28 cellular contexts compared by ENCODE assay signal in genomic region chr21:44508426-44508710, GRCh38. TPM values are rescaled to one million over a fixed set of nuclear protein-coding genes. Genes with fewer than 3 reads are reported as not detected.
A peak's percentile ranks its signal among the peaks of the same experiment; 100 is the strongest.
DNase-seq lines count a peak whose midpoint lies in the region; ATAC-seq, FAIRE-seq and TF ChIP-seq lines count a peak whose summit lies in the region.
"Had no signal": no experiment of that assay in that cellular context is flagged by ENCODE, and none has a peak within 500 bp of the region (broad histone marks: within the 10 kb centered on the region; RNA-seq: fewer than 3 reads in every experiment).

No MANE protein-coding gene starts in this region.

- H4K5ac ChIP-seq in IMR-90 (ENCODE audit: low read depth, low read length), result no peak overlapping the region

- no peak for TF ChIP-seq POLR2A in IMR-90 (IDR thresholded peaks at IDR 0.05; ENCODE audit: low read depth, low read length)
- no peak for TF ChIP-seq POLR2A in H54 (IDR thresholded peaks at IDR 0.05; ENCODE audit: low read depth, low read length)

- POLR2A ChIA-PET in IMR-90 (lab: Charles Lee; ENCODE audit: unreplicated experiment), result no interaction called here

- H3K23ac ChIP-seq in IMR-90 (ENCODE audit: low read depth, low read length), result no peak overlapping the region
- no peak overlapping the region for H3K23ac ChIP-seq in neuronal stem cell (ENCODE audit: low read depth, low read length, poor library complexity)

- no peak overlapping the region for H3K9ac ChIP-seq in IMR-90 (ENCODE audit: low read depth, low read length)
- no peak overlapping the region for H3K9ac ChIP-seq in neuronal stem cell (ENCODE audit: low read depth, low read length, poor library complexity)
- H3K9ac ChIP-seq: BLaER1 had no signal

- no peak overlapping the region for H2BK5ac ChIP-seq in IMR-90 (ENCODE audit: low read depth, low read length, poor library complexity, severe bottlenecking)
- H2BK5ac ChIP-seq in neuronal stem cell (ENCODE audit: low read length), result no peak overlapping the region

- peak overlapping the region; percentile 51 for H2AFZ ChIP-seq in IMR-90 (replicated peaks; ENCODE audit: low read length, poor library complexity)
- no peak overlapping the region for H2AFZ ChIP-seq in neuronal stem cell (ENCODE audit: low read length)

- no peak for FAIRE-seq in H54 (lab: Jason Lieb, UNC)
- FAIRE-seq: A204.1, G401.6, GM12891, GM19239 had no signal

- H3K27me3 ChIP-seq in right atrium auricular region (no peaks in the 10 kb centered on the region), IMR-90 (ENCODE audit: control insufficient read depth, insufficient read depth, low read length) (peaks cover 23% of the 10 kb centered on the region), neuronal stem cell (ENCODE audit: control insufficient read depth in 3 of 3, insufficient read depth in 3 of 3, low read depth in 1 of 3, low read length in 3 of 3) (no peaks in the 10 kb centered on the region), MG63 (no peaks in the 10 kb centered on the region)
- H3K27me3 ChIP-seq: BLaER1 had no signal

- no peak overlapping the region for H2AK9ac ChIP-seq in IMR-90 (replicated peaks; ENCODE audit: low read depth, low read length, poor library complexity)

- no peak overlapping the region for H4K91ac ChIP-seq in IMR-90 (ENCODE audit: insufficient read depth, low read depth, low read length)
- no peak overlapping the region for H4K91ac ChIP-seq in neuronal stem cell (ENCODE audit: low read depth, low read length, poor library complexity)

- ATAC-seq in left ventricle myocardium superior, result no peak
- no peak for ATAC-seq in IMR-90 (ENCODE audit: low read depth)
- ATAC-seq in left lobe of liver, result peak; percentile 29

- H3K79me1 ChIP-seq in IMR-90 (ENCODE audit: low read depth in 1 of 2, low read length in 2 of 2) (no peaks in the 10 kb centered on the region), neuronal stem cell (ENCODE audit: low read depth, low read length) (peaks cover 6% of the 10 kb centered on the region)

- CTCF ChIA-PET in IMR-90 (lab: Yijun Ruan, JAX), result no interaction called here

- no peaks in the 10 kb centered on the region for H4K20me1 ChIP-seq in IMR-90 (ENCODE audit: insufficient read depth, low read length)
- H4K20me1 ChIP-seq: BLaER1 had no signal

- TF ChIP-seq CTCF in right atrium auricular region (IDR thresholded peaks at IDR 0.05), result no peak
- no peak for TF ChIP-seq CTCF in IMR-90 (conservative IDR thresholded peaks at IDR 0.05; ENCODE audit: low read depth, low read length)

- H3K18ac ChIP-seq in IMR-90 (ENCODE audit: low read depth, low read length), result no peak overlapping the region
- H3K18ac ChIP-seq in neuronal stem cell (ENCODE audit: low read length), result peak overlapping the region; percentile 28

- no peak overlapping the region for H2BK20ac ChIP-seq in IMR-90 (ENCODE audit: low read depth, low read length)

- dilution Hi-C loops in IMR-90 (cut with HindIII; ENCODE audit: low sequenced_read_pairs, unreplicated experiment), result no loop called here

- H3K9me3 ChIP-seq in right atrium auricular region (no peaks in the 10 kb centered on the region), IMR-90 (ENCODE audit: control insufficient read depth, insufficient read depth, low read length) (no peaks in the 10 kb centered on the region), neuronal stem cell (replicated peaks in 1 of 2; ENCODE audit: control insufficient read depth in 2 of 2, insufficient read depth in 1 of 2, low read depth in 1 of 2, low read length in 2 of 2) (peaks cover 0 to 3% of the 10 kb centered on the region in 2 donors), MG63 (no peaks in the 10 kb centered on the region)
- H3K9me3 ChIP-seq: BE2C, BLaER1 had no signal

- H3K36me3 ChIP-seq in right atrium auricular region (no peaks in the 10 kb centered on the region), IMR-90 (ENCODE audit: control insufficient read depth, insufficient read depth, low read length) (no peaks in the 10 kb centered on the region), neuronal stem cell (replicated peaks in 1 of 2; ENCODE audit: control insufficient read depth in 2 of 2, insufficient read depth in 2 of 2, low read length in 2 of 2) (peaks cover 0 to 6% of the 10 kb centered on the region in 2 donors), MG63 (no peaks in the 10 kb centered on the region)
- H3K36me3 ChIP-seq: BE2C had no signal

- H3K27ac ChIP-seq in right atrium auricular region (no peak overlapping the region), IMR-90 (ENCODE audit: insufficient read depth, low read length) (no peak overlapping the region), neuronal stem cell (replicated peaks; ENCODE audit: low read length) (no peak overlapping the region)
- H3K27ac ChIP-seq: BLaER1 had no signal

- BruUV-seq in IMR-90 (replicated peaks; lab: Mats Ljungman, UMichigan), result no TSS peak

- in situ Hi-C loops in IMR-90 (cut with MboI; ENCODE audit: low sequenced_read_pairs), result loop anchor here (25.0 kb wide), 1 partner anchor 429 kb away; the partner anchor contains the start of gene SLX9

- H2BK12ac ChIP-seq in neuronal stem cell (ENCODE audit: low read length), result peak overlapping the region; percentile 22

- H3K14ac ChIP-seq in IMR-90 (replicated peaks; ENCODE audit: low read depth, low read length) (no peak overlapping the region), neuronal stem cell (ENCODE audit: low read length) (no peak overlapping the region)

- no peak overlapping the region for H3K4ac ChIP-seq in IMR-90 (ENCODE audit: low read depth, low read length)
- no peak overlapping the region for H3K4ac ChIP-seq in neuronal stem cell (ENCODE audit: low read length)

- no peak overlapping the region for H2BK120ac ChIP-seq in IMR-90 (ENCODE audit: low read depth, low read length)
- H2BK120ac ChIP-seq in neuronal stem cell (ENCODE audit: low read depth, low read length), result no peak overlapping the region

- H3K4me1 ChIP-seq in right atrium auricular region (peaks cover 0 to 9% of the 10 kb centered on the region in 2 donors), IMR-90 (ENCODE audit: control insufficient read depth, insufficient read depth, low read length) (no peaks in the 10 kb centered on the region), neuronal stem cell (ENCODE audit: control insufficient read depth in 2 of 2, insufficient read depth in 1 of 2, low read depth in 1 of 2, low read length in 2 of 2) (peaks cover 4 to 14% of the 10 kb centered on the region in 2 donors)
- H3K4me1 ChIP-seq: BE2C had no signal

- H2BK15ac ChIP-seq in IMR-90 (ENCODE audit: low read depth, low read length) (no peak overlapping the region), neuronal stem cell (ENCODE audit: low read length) (peak overlapping the region; percentile 67)

- H2AK5ac ChIP-seq in IMR-90 (ENCODE audit: low read depth, low read length), result no peak overlapping the region
- H2AK5ac ChIP-seq in neuronal stem cell (ENCODE audit: low read depth, low read length), result peak overlapping the region; percentile 92

- H3K4me2 ChIP-seq in IMR-90 (ENCODE audit: low read depth, low read length), result no peak overlapping the region
- no peak overlapping the region for H3K4me2 ChIP-seq in neuronal stem cell (ENCODE audit: insufficient read depth, low read length, poor library complexity, severe bottlenecking)
- H3K4me2 ChIP-seq: BLaER1 had no signal

- H4K8ac ChIP-seq in IMR-90 (ENCODE audit: low read depth in 2 of 2, low read length in 2 of 2) (no peak overlapping the region), neuronal stem cell (ENCODE audit: low read depth, low read length) (no peak overlapping the region)

- peak; percentile 6 for DNase-seq in left ventricle myocardium superior
- DNase-seq in right atrium auricular region (ENCODE audit: low spot score), result no peak
- no peak for DNase-seq in IMR-90
- peak; percentile 60 for DNase-seq in left lobe of liver (ENCODE audit: low spot score)
- DNase-seq in neuronal stem cell (ENCODE audit: low spot score), result no peak
- no peak for DNase-seq in DMS79 (lab: John Stamatoyannopoulos, UW)
- no peak for DNase-seq in MG63
- no peak for DNase-seq in H54 (ENCODE audit: insufficient read length, low spot score)
- DNase-seq: 8988T; ACHN; BE2C; C1 segment of cervical spinal cord; CD4-positive, alpha-beta memory T cell; CD4-positive, CD25-positive, alpha-beta regulatory T cell; CD8-positive, alpha-beta memory T cell; COR-L47; DMS 273 treated with DMSO at 0.1 percent for 48 hours; DMS153; DMS53; DMS79 treated with DMSO at 0.1 percent for 48 hours; GF-D8 had no signal

- H3K4me3 ChIP-seq in right atrium auricular region (no peak overlapping the region), IMR-90 (ENCODE audit: insufficient read depth, low read depth, low read length) (no peak overlapping the region), neuronal stem cell (ENCODE audit: low read length in 2 of 2) (no peak overlapping the region), MG63 (no peak overlapping the region)
- H3K4me3 ChIP-seq: BLaER1 had no signal

- no peaks in the 10 kb centered on the region for H3K9me1 ChIP-seq in IMR-90 (ENCODE audit: insufficient read depth, low read length)

- WGBS in IMR-90 (ENCODE audit: extremely low coverage in 2 of 2, insufficient read length in 1 of 2), 2 experiments, result 85% methylated on average over 3 of the region's 9 CpGs; no CpG with 5 or more reads in 1 of the 2 experiments
- WGBS in neuronal stem cell (ENCODE audit: extremely low coverage in 2 of 2, insufficient read length in 2 of 2, insufficient replicate concordance in 1 of 2), 2 donors, result no CpG with 5 or more reads among the region's 9 CpGs

- intact Hi-C loops in left ventricle myocardium superior (cut with micrococcal nuclease) (no loop called here), IMR-90 (cut with micrococcal nuclease) (no loop called here)

- H3K56ac ChIP-seq in IMR-90 (ENCODE audit: extremely low read depth, insufficient read depth, low read length), result no peak overlapping the region

- TF ChIP-seq RAD21 in IMR-90 (IDR thresholded peaks at IDR 0.05; ENCODE audit: low read length), result no peak

RNA-seq across cellular contexts. Expression of gene KRTAP10-1, which starts 31.6 kb away (rescaled TPM):
- total RNA-seq in left ventricle myocardium superior, result not detected
- not detected for total RNA-seq in right atrium auricular region
- not detected in 2 replicates for total RNA-seq in IMR-90 (2012; rRNA removed)
- polyA plus RNA-seq in IMR-90 (2012; rRNA removed), result not detected in 2 replicates
- polyA plus RNA-seq in IMR-90 (2012; cell fraction: cytosol; rRNA removed), result not detected in 2 replicates
- not detected in 2 replicates for polyA plus RNA-seq in IMR-90 (2012; cell fraction: nucleus; rRNA removed; ENCODE audit: low replicate concordance)
- total RNA-seq in left lobe of liver, result not detected
- polyA plus RNA-seq in neuronal stem cell (2013, experiment 1 of 2), result not detected
- polyA plus RNA-seq in neuronal stem cell (2013, experiment 2 of 2), result not detected
- total RNA-seq in MG63 (2014; rRNA removed; shearing (Covaris generic); ENCODE audit: low replicate concordance), result not detected in 2 replicates
- total RNA-seq: CD4-positive, alpha-beta memory T cell; CD4-positive, CD25-positive, alpha-beta regulatory T cell; CD8-positive, alpha-beta memory T cell had no signal
- polyA plus RNA-seq: AG04450; CD14-positive monocyte; CD4-positive, alpha-beta memory T cell; CD4-positive, CD25-positive, alpha-beta regulatory T cell; CD8-positive, alpha-beta memory T cell had no signal

RNA-seq across cellular contexts. Expression of gene KRTAP10-2, which starts 42.9 kb away (rescaled TPM):
- not detected for total RNA-seq in left ventricle myocardium superior
- not detected for total RNA-seq in right atrium auricular region
- total RNA-seq in IMR-90 (2012; rRNA removed), result not detected in 2 replicates
- polyA plus RNA-seq in IMR-90 (2012; rRNA removed), result not detected in 2 replicates
- not detected in 2 replicates for polyA plus RNA-seq in IMR-90 (2012; cell fraction: cytosol; rRNA removed)
- not detected in 2 replicates for polyA plus RNA-seq in IMR-90 (2012; cell fraction: nucleus; rRNA removed; ENCODE audit: low replicate concordance)
- total RNA-seq in left lobe of liver, result not detected
- not detected for polyA plus RNA-seq in neuronal stem cell (2013, experiment 1 of 2)
- not detected for polyA plus RNA-seq in neuronal stem cell (2013, experiment 2 of 2)
- not detected in 2 replicates for total RNA-seq in MG63 (2014; rRNA removed; shearing (Covaris generic); ENCODE audit: low replicate concordance)
- total RNA-seq: CD4-positive, alpha-beta memory T cell; CD4-positive, CD25-positive, alpha-beta regulatory T cell; CD8-positive, alpha-beta memory T cell had no signal
- polyA plus RNA-seq: AG04450; CD14-positive monocyte; CD4-positive, alpha-beta memory T cell; CD4-positive, CD25-positive, alpha-beta regulatory T cell; CD8-positive, alpha-beta memory T cell had no signal

RNA-seq across cellular contexts. Expression of gene KRTAP10-3, which starts 50.2 kb away (rescaled TPM):
- not detected for total RNA-seq in left ventricle myocardium superior
- not detected for total RNA-seq in right atrium auricular region
- total RNA-seq in IMR-90 (2012; rRNA removed), result not detected in 2 replicates
- polyA plus RNA-seq in IMR-90 (2012; rRNA removed), result not detected in 2 replicates
- polyA plus RNA-seq in IMR-90 (2012; cell fraction: cytosol; rRNA removed), result not detected in 2 replicates
- not detected in 2 replicates for polyA plus RNA-seq in IMR-90 (2012; cell fraction: nucleus; rRNA removed; ENCODE audit: low replicate concordance)
- total RNA-seq in left lobe of liver, result not detected
- not detected for polyA plus RNA-seq in neuronal stem cell (2013, experiment 1 of 2)
- not detected for polyA plus RNA-seq in neuronal stem cell (2013, experiment 2 of 2)
- total RNA-seq in MG63 (2014; rRNA removed; shearing (Covaris generic); ENCODE audit: low replicate concordance), result not detected in 2 replicates
- total RNA-seq: CD4-positive, alpha-beta memory T cell; CD4-positive, CD25-positive, alpha-beta regulatory T cell; CD8-positive, alpha-beta memory T cell had no signal
- polyA plus RNA-seq: AG04450; CD14-positive monocyte; CD4-positive, alpha-beta memory T cell; CD4-positive, CD25-positive, alpha-beta regulatory T cell; CD8-positive, alpha-beta memory T cell had no signal

RNA-seq across cellular contexts. Expression of gene LRRC3, which starts 53.1 kb away (rescaled TPM):
- total RNA-seq in left ventricle myocardium superior, result 2.1 TPM
- 1 to 10 TPM; 1.1 to 1.7 TPM for total RNA-seq in right atrium auricular region
- total RNA-seq in IMR-90 (2012; rRNA removed), result under 0.01 TPM in 2 replicates
- 0.38 and 0.53 TPM in 2 replicates for polyA plus RNA-seq in IMR-90 (2012; rRNA removed)
- polyA plus RNA-seq in IMR-90 (2012; cell fraction: cytosol; rRNA removed), result 0.35 and 0.43 TPM in 2 replicates
- polyA plus RNA-seq in IMR-90 (2012; cell fraction: nucleus; rRNA removed; ENCODE audit: low replicate concordance), result 0.26 and 0.40 TPM in 2 replicates
- total RNA-seq in left lobe of liver, result 22.0 TPM
- polyA plus RNA-seq in neuronal stem cell (2013, experiment 1 of 2), result 4.0 TPM
- 3.9 TPM for polyA plus RNA-seq in neuronal stem cell (2013, experiment 2 of 2)
- total RNA-seq in MG63 (2014; rRNA removed; shearing (Covaris generic); ENCODE audit: low replicate concordance), result 1.2 and 1.4 TPM in 2 replicates

Comparison
In these comparisons a context has a peak if more than half of its experiments do, and no peak if none do; other contexts are left out.
1. DNase-seq: peak in left ventricle myocardium superior (single experiment) and left lobe of liver (single experiment); none in right atrium auricular region (single experiment), IMR-90 (single experiment), neuronal stem cell (single experiment), DMS79 (single experiment), MG63 (single experiment) and H54 (single experiment).